In genomic region chr17:47996201-47996600, GRCh38 we compare ENCODE assay signal across 17 cellular contexts. TPM values are rescaled to one million over a fixed set of nuclear protein-coding genes. Genes with fewer than 3 reads are reported as not detected.
DNase-seq lines count a peak whose midpoint lies in the region; ATAC-seq and TF ChIP-seq lines count a peak whose summit lies in the region.
"Had no signal": no experiment of that assay in that cellular context is flagged by ENCODE, and none has a peak within 500 bp of the region (broad histone marks: within the 10 kb centered on the region; RNA-seq: fewer than 3 reads in every experiment).

No MANE protein-coding gene starts in this region.

- H3K4me1 Mint-ChIP-seq in neural crest cell = peaks cover 78% of the 10 kb centered on the region
- peaks cover 5% of the 10 kb centered on the region for H3K4me1 Mint-ChIP-seq in activated CD4-positive, alpha-beta memory T cell treated with anti-CD3 and anti-CD28 coated beads, Interleukin-2, amount 10 ng/mL, durations not matched to agents 7 days and 5 days
- no peaks in the 10 kb centered on the region for H3K4me1 Mint-ChIP-seq in activated CD4-positive, alpha-beta T cell treated with anti-CD3 and anti-CD28 coated beads, Interleukin-2, amount 10 ng/mL, durations not matched to agents 24 days and 14 days

- 82 to 86% methylated on average over 9 of the region's 9 CpGs for WGBS in ectodermal cell, 2 experiments

- no peak for ATAC-seq in HG03135 (IDR thresholded peaks at IDR 0.05; ENCODE audit: unreplicated experiment)
- ATAC-seq: PC-3 had no signal

- intact Hi-C loops in dorsolateral prefrontal cortex (cut with DNase I) = no loop called here
- intact Hi-C loops in activated CD4-positive, alpha-beta T cell treated with anti-CD3 and anti-CD28 coated beads, Interleukin-2, amount 10 ng/mL, durations not matched to agents 24 days and 14 days (cut with micrococcal nuclease) = no loop called here

- TF ChIP-seq CTCF in neural crest cell (conservative IDR thresholded peaks at IDR 0.05) = no peak
- TF ChIP-seq CTCF in dorsolateral prefrontal cortex (IDR thresholded peaks at IDR 0.05 in 54 of 56, conservative IDR thresholded peaks at IDR 0.05 in 2 of 56; ENCODE audit: low read depth in 1 of 56, partially characterized antibody in 56 of 56) = no peak

- H3K4me3 Mint-ChIP-seq in neural crest cell = peak overlapping the region; percentile 91
- H3K4me3 Mint-ChIP-seq in activated CD4-positive, alpha-beta memory T cell treated with anti-CD3 and anti-CD28 coated beads, Interleukin-2, amount 10 ng/mL, durations not matched to agents 7 days and 5 days = no peak overlapping the region
- H3K4me3 Mint-ChIP-seq in activated CD4-positive, alpha-beta T cell treated with anti-CD3 and anti-CD28 coated beads, Interleukin-2, amount 10 ng/mL, durations not matched to agents 24 days and 14 days = no peak overlapping the region

- DNase-seq in ELF-1 (ENCODE audit: low read depth, low spot score) (peak; percentile 58), NCI-H82 (lab: John Stamatoyannopoulos, UW) (peak; percentile 85), neural crest cell (ENCODE audit: low read depth, low spot score) (no peak), dorsolateral prefrontal cortex (no peak)
- no peak for DNase-seq in activated CD4-positive, alpha-beta memory T cell treated with anti-CD3 and anti-CD28 coated beads, Interleukin-2, amount 10 ng/mL, durations not matched to agents 7 days and 5 days
- no peak for DNase-seq in activated CD4-positive, alpha-beta T cell treated with anti-CD3 and anti-CD28 coated beads, Interleukin-2, amount 10 ng/mL, durations not matched to agents 24 days and 14 days
- DNase-seq: ACHN, AML-193, COR-L47, DMS153, NCI-H187 treated with DMSO at 0.1 percent for 48 hours, NCI-H748 treated with DMSO at 0.1 percent for 48 hours, PC-3 had no signal

- CTCF ChIA-PET in activated CD4-positive, alpha-beta memory T cell treated with anti-CD3 and anti-CD28 coated beads, Interleukin-2, amount 10 ng/mL, durations not matched to agents 7 days and 5 days (lab: Charles Lee) = interaction anchor here (1.7 kb wide), 1 partner anchor 18 kb away, joined by 8 read pairs; no protein-coding TSS in a partner anchor

- POLR2A ChIA-PET in activated CD4-positive, alpha-beta memory T cell treated with anti-CD3 and anti-CD28 coated beads, Interleukin-2, amount 10 ng/mL, durations not matched to agents 7 days and 5 days (lab: Charles Lee) = no interaction called here

- no peaks in the 10 kb centered on the region for H3K9me3 ChIP-seq in ectodermal cell (ENCODE audit: control insufficient read depth, low read length)

- H3K4me3 ChIP-seq in ectodermal cell (ENCODE audit: insufficient read depth, low read depth, low read length) (no peak overlapping the region), dorsolateral prefrontal cortex (no peak overlapping the region)

- H3K27me3 ChIP-seq in ectodermal cell (ENCODE audit: control insufficient read depth, insufficient read depth, low read length, poor library complexity, severe bottlenecking) (no peaks in the 10 kb centered on the region), dorsolateral prefrontal cortex (no peaks in the 10 kb centered on the region)

- H3K36me3 ChIP-seq in ectodermal cell (ENCODE audit: control insufficient read depth, insufficient read depth, low read length) = no peaks in the 10 kb centered on the region

- H3K27ac ChIP-seq in ectodermal cell (ENCODE audit: insufficient read depth, low read depth, low read length, poor library complexity, severe bottlenecking) = peak overlapping the region; percentile 84
- no peak overlapping the region for H3K27ac ChIP-seq in dorsolateral prefrontal cortex
- H3K27ac ChIP-seq: RWPE1 had no signal

- peaks cover 55% of the 10 kb centered on the region for H3K4me1 ChIP-seq in ectodermal cell (ENCODE audit: control insufficient read depth, insufficient read depth, low read length)

- H3K27me3 Mint-ChIP-seq in neural crest cell (ENCODE audit: low read depth) = peaks cover 5% of the 10 kb centered on the region
- H3K27me3 Mint-ChIP-seq in activated CD4-positive, alpha-beta memory T cell treated with anti-CD3 and anti-CD28 coated beads, Interleukin-2, amount 10 ng/mL, durations not matched to agents 7 days and 5 days = peaks cover 26% of the 10 kb centered on the region
- peaks cover 11% of the 10 kb centered on the region for H3K27me3 Mint-ChIP-seq in activated CD4-positive, alpha-beta T cell treated with anti-CD3 and anti-CD28 coated beads, Interleukin-2, amount 10 ng/mL, durations not matched to agents 24 days and 14 days

- no peaks in the 10 kb centered on the region for H3K9me3 Mint-ChIP-seq in neural crest cell
- no peaks in the 10 kb centered on the region for H3K9me3 Mint-ChIP-seq in activated CD4-positive, alpha-beta memory T cell treated with anti-CD3 and anti-CD28 coated beads, Interleukin-2, amount 10 ng/mL, durations not matched to agents 7 days and 5 days
- no peaks in the 10 kb centered on the region for H3K9me3 Mint-ChIP-seq in activated CD4-positive, alpha-beta T cell treated with anti-CD3 and anti-CD28 coated beads, Interleukin-2, amount 10 ng/mL, durations not matched to agents 24 days and 14 days

- H3K36me3 Mint-ChIP-seq in neural crest cell (ENCODE audit: low read depth) = peaks cover 3% of the 10 kb centered on the region
- no peaks in the 10 kb centered on the region for H3K36me3 Mint-ChIP-seq in activated CD4-positive, alpha-beta memory T cell treated with anti-CD3 and anti-CD28 coated beads, Interleukin-2, amount 10 ng/mL, durations not matched to agents 7 days and 5 days (ENCODE audit: low read depth)
- H3K36me3 Mint-ChIP-seq in activated CD4-positive, alpha-beta T cell treated with anti-CD3 and anti-CD28 coated beads, Interleukin-2, amount 10 ng/mL, durations not matched to agents 24 days and 14 days (ENCODE audit: low read depth) = no peaks in the 10 kb centered on the region

- peak overlapping the region; percentile 98 for H3K27ac Mint-ChIP-seq in neural crest cell (ENCODE audit: unreplicated experiment)
- no peak overlapping the region for H3K27ac Mint-ChIP-seq in activated CD4-positive, alpha-beta memory T cell treated with anti-CD3 and anti-CD28 coated beads, Interleukin-2, amount 10 ng/mL, durations not matched to agents 7 days and 5 days
- H3K27ac Mint-ChIP-seq in activated CD4-positive, alpha-beta T cell treated with anti-CD3 and anti-CD28 coated beads, Interleukin-2, amount 10 ng/mL, durations not matched to agents 24 days and 14 days = no peak overlapping the region

RNA-seq across cellular contexts. Expression of gene CDK5RAP3, which starts 25.3 kb away (rescaled TPM):
- polyA plus RNA-seq in ectodermal cell (2013, experiment 1 of 4) = 287 TPM
- polyA plus RNA-seq in ectodermal cell (2013, experiment 2 of 4) = 274 TPM
- polyA plus RNA-seq in ectodermal cell (2013, experiment 3 of 4) = 213 TPM
- 230 TPM for polyA plus RNA-seq in ectodermal cell (2013, experiment 4 of 4)
- total RNA-seq in neural crest cell (285 and 301 TPM in 2 replicates), dorsolateral prefrontal cortex (100 to 1,000 TPM in 119 of 120 experiments, 10 to 100 TPM in 1; 99.4 to 256 (median 180) TPM)
- 100 to 1,000 TPM; 194 to 205 TPM for total RNA-seq in activated CD4-positive, alpha-beta memory T cell treated with anti-CD3 and anti-CD28 coated beads, Interleukin-2, amount 10 ng/mL, durations not matched to agents 7 days and 5 days
- total RNA-seq in activated CD4-positive, alpha-beta T cell treated with anti-CD3 and anti-CD28 coated beads, Interleukin-2, amount 10 ng/mL, durations not matched to agents 24 days and 14 days = 192 and 202 TPM in 2 replicates

RNA-seq across cellular contexts. Expression of gene PRR15L, which starts 38.5 kb away (rescaled TPM):
- not detected for polyA plus RNA-seq in ectodermal cell (2013, experiment 1 of 4)
- polyA plus RNA-seq in ectodermal cell (2013, experiment 2 of 4) = 0.12 TPM
- not detected for polyA plus RNA-seq in ectodermal cell (2013, experiment 3 of 4)
- polyA plus RNA-seq in ectodermal cell (2013, experiment 4 of 4) = not detected
- total RNA-seq in neural crest cell (not detected in 2 replicates), dorsolateral prefrontal cortex (under 1 TPM in 1 of 120 experiments, not detected in 119; 0.33 TPM)
- not detected for total RNA-seq in activated CD4-positive, alpha-beta memory T cell treated with anti-CD3 and anti-CD28 coated beads, Interleukin-2, amount 10 ng/mL, durations not matched to agents 7 days and 5 days
- total RNA-seq in activated CD4-positive, alpha-beta T cell treated with anti-CD3 and anti-CD28 coated beads, Interleukin-2, amount 10 ng/mL, durations not matched to agents 24 days and 14 days = not detected in 2 replicates
- total RNA-seq: H4 had no signal

RNA-seq across cellular contexts. Expression of gene COPZ2, which starts 41.4 kb away (rescaled TPM):
- 1.5 TPM for polyA plus RNA-seq in ectodermal cell (2013, experiment 1 of 4)
- 0.69 TPM for polyA plus RNA-seq in ectodermal cell (2013, experiment 2 of 4)
- polyA plus RNA-seq in ectodermal cell (2013, experiment 3 of 4) = 0.96 TPM
- 2.1 TPM for polyA plus RNA-seq in ectodermal cell (2013, experiment 4 of 4)
- total RNA-seq in neural crest cell (4.0 and 4.1 TPM in 2 replicates), dorsolateral prefrontal cortex (10 to 100 TPM in 59 of 120 experiments, 1 to 10 TPM in 61; 3.8 to 22.7 (median 9.8) TPM)
- 10 to 100 TPM in 1 of 2 experiments, 1 to 10 TPM in 1; 7.4 to 11.5 TPM for total RNA-seq in activated CD4-positive, alpha-beta memory T cell treated with anti-CD3 and anti-CD28 coated beads, Interleukin-2, amount 10 ng/mL, durations not matched to agents 7 days and 5 days
- total RNA-seq in activated CD4-positive, alpha-beta T cell treated with anti-CD3 and anti-CD28 coated beads, Interleukin-2, amount 10 ng/mL, durations not matched to agents 24 days and 14 days = 4.4 and 4.5 TPM in 2 replicates

RNA-seq across cellular contexts. Expression of gene NFE2L1, which starts 52.0 kb away (rescaled TPM):
- polyA plus RNA-seq in ectodermal cell (2013, experiment 1 of 4) = 140 TPM
- 152 TPM for polyA plus RNA-seq in ectodermal cell (2013, experiment 2 of 4)
- 101 TPM for polyA plus RNA-seq in ectodermal cell (2013, experiment 3 of 4)
- 109 TPM for polyA plus RNA-seq in ectodermal cell (2013, experiment 4 of 4)
- total RNA-seq in neural crest cell (121 and 131 TPM in 2 replicates), dorsolateral prefrontal cortex (100 to 1,000 TPM; 120 to 279 (median 205) TPM)
- total RNA-seq in activated CD4-positive, alpha-beta memory T cell treated with anti-CD3 and anti-CD28 coated beads, Interleukin-2, amount 10 ng/mL, durations not matched to agents 7 days and 5 days = 10 to 100 TPM; 69.4 to 70.2 TPM
- total RNA-seq in activated CD4-positive, alpha-beta T cell treated with anti-CD3 and anti-CD28 coated beads, Interleukin-2, amount 10 ng/mL, durations not matched to agents 24 days and 14 days = 85.2 and 93.1 TPM in 2 replicates

RNA-seq across cellular contexts. Expression of gene PNPO, which starts 54.8 kb away (rescaled TPM):
- polyA plus RNA-seq in ectodermal cell (2013, experiment 1 of 4) = 13.1 TPM
- 12.6 TPM for polyA plus RNA-seq in ectodermal cell (2013, experiment 2 of 4)
- polyA plus RNA-seq in ectodermal cell (2013, experiment 3 of 4) = 7.5 TPM
- polyA plus RNA-seq in ectodermal cell (2013, experiment 4 of 4) = 11.0 TPM
- total RNA-seq in neural crest cell (7.1 and 7.5 TPM in 2 replicates), dorsolateral prefrontal cortex (10 to 100 TPM; 30.2 to 62.6 (median 43.4) TPM)
- total RNA-seq in activated CD4-positive, alpha-beta memory T cell treated with anti-CD3 and anti-CD28 coated beads, Interleukin-2, amount 10 ng/mL, durations not matched to agents 7 days and 5 days = 10 to 100 TPM; 24.6 to 25.1 TPM
- 61.5 and 69.4 TPM in 2 replicates for total RNA-seq in activated CD4-positive, alpha-beta T cell treated with anti-CD3 and anti-CD28 coated beads, Interleukin-2, amount 10 ng/mL, durations not matched to agents 24 days and 14 days

Comparison
In these comparisons a context has a peak if more than half of its experiments do, and no peak if none do; other contexts are left out.
1. DNase-seq: peak in ELF-1 (single experiment) and NCI-H82 (single experiment); none in neural crest cell (single experiment), activated CD4-positive, alpha-beta memory T cell treated with anti-CD3 and anti-CD28 coated beads, Interleukin-2, amount 10 ng/mL, durations not matched to agents 7 days and 5 days (single experiment), dorsolateral prefrontal cortex (0 of 10) and activated CD4-positive, alpha-beta T cell treated with anti-CD3 and anti-CD28 coated beads, Interleukin-2, amount 10 ng/mL, durations not matched to agents 24 days and 14 days (single experiment).